ENCODE assay signal across 10 cellular contexts in the genomic region with DNA sequence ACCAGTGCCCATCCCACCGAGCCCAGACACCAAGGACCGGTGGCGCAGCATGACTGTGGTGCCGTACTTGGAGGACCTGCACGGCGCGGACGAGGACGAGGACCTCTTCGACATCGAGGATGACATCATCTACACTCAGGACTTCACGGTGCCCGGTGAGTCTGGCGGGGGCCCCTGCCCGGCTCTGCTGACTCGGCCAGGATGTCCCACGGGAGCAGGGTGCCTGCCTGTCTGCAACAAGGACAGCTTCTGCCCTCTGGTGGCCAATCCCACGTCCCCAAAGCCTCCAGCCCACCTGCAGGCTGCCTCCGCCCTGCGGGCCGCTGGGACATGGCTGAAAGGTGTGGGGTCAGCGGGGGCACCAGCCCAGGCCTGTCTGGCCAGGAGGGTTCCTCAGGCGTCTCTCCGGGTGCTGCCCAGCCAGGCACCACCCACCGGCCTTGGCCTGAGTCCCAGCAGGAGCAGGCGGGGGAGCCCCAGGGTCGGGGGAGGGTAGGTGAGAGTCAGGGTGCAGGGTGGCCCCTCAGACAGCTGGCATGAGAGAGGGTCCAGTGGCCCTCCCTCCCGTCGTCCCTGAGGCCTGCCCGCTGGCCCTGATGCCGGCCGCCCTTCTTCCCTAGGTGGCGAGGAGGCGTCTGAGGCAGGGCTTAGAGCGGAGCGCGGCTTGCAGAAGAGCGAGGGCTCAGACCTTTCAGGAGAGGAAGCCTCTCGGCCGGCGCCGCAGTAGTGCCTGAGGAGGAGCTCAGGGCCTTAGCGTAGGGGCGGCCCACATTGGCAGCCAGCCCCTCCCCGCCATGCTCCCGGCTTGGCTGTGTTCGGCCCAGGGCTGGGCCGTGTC. TPM values are rescaled to one million over a fixed set of nuclear protein-coding genes. Genes with fewer than 3 reads are reported as not detected.
DNase-seq lines count a peak whose midpoint lies in the region; ATAC-seq and TF ChIP-seq lines count a peak whose summit lies in the region.
"Had no signal": no experiment of that assay in that cellular context is flagged by ENCODE, and none has a peak within 500 bp of the region (broad histone marks: within the 10 kb centered on the region; RNA-seq: fewer than 3 reads in every experiment).

No MANE protein-coding gene starts in this region.

- TF ChIP-seq CTCF in GM13977 (IDR thresholded peaks at IDR 0.05; ENCODE audit: extremely low read depth, insufficient read depth, missing control alignments) = peak; percentile 58

- H3K4me3 ChIP-seq in MG63 = no peak overlapping the region
- H3K4me3 ChIP-seq: HAP-1 had no signal

- ATAC-seq in GM21576 (IDR thresholded peaks at IDR 0.05; ENCODE audit: unreplicated experiment) = no peak

- H3K36me3 ChIP-seq in MG63 = peaks cover 5% of the 10 kb centered on the region

- no peaks in the 10 kb centered on the region for H3K9me3 ChIP-seq in MG63
- H3K9me3 ChIP-seq: HAP-1 had no signal

- no peaks in the 10 kb centered on the region for H3K27me3 ChIP-seq in MG63

- DNase-seq in AG08396 (ENCODE audit: low spot score) (peak; percentile 69), GM13977 (ENCODE audit: low spot score) (peak; percentile 83), UCSD-AML1 (lab: John Stamatoyannopoulos, UW; ENCODE audit: unreplicated experiment) (peak; percentile 24), iris pigment epithelial cell (ENCODE audit: low read depth) (peak; percentile 44), MG63 (no peak), NCI-H2107 treated with DMSO at 0.1 percent for 48 hours (lab: John Stamatoyannopoulos, UW; ENCODE audit: unreplicated experiment) (no peak), NCI-H526 treated with DMSO at 0.1 percent for 48 hours (lab: John Stamatoyannopoulos, UW) (no peak)
- DNase-seq: activated T-cell treated with anti-CD3 and anti-CD28 coated beads, Interleukin-2, amount 50 U/mL, for 4 hours had no signal

- in situ Hi-C loops in GM13977 (cut with MboI; ENCODE audit: low pct_unique_long_range_greater_than_20kb, low sequenced_read_pairs, unreplicated experiment) = no loop called here

RNA-seq across cellular contexts. Expression of gene CBARP, which starts 14.6 kb away (rescaled TPM):
- 0.30 and 0.35 TPM in 2 replicates for total RNA-seq in MG63 (2014; rRNA removed; shearing (Covaris generic); ENCODE audit: low replicate concordance)

RNA-seq across cellular contexts. Expression of gene STK11, which starts 17.7 kb away (rescaled TPM):
- total RNA-seq in MG63 (2014; rRNA removed; shearing (Covaris generic); ENCODE audit: low replicate concordance) = 43.2 and 51.5 TPM in 2 replicates

RNA-seq across cellular contexts. Expression of gene ATP5F1D, which starts 18.3 kb away (rescaled TPM):
- 29.4 and 33.8 TPM in 2 replicates for total RNA-seq in MG63 (2014; rRNA removed; shearing (Covaris generic); ENCODE audit: low replicate concordance)

RNA-seq across cellular contexts. Expression of gene MIDN, which starts 25.1 kb away (rescaled TPM):
- total RNA-seq in MG63 (2014; rRNA removed; shearing (Covaris generic); ENCODE audit: low replicate concordance) = 4.6 and 5.7 TPM in 2 replicates

RNA-seq across cellular contexts. Expression of gene CIRBP, which starts 45.9 kb away (rescaled TPM):
- total RNA-seq in MG63 (2014; rRNA removed; shearing (Covaris generic); ENCODE audit: low replicate concordance) = 64.1 and 68.5 TPM in 2 replicates

Comparison
In these comparisons a context has a peak if more than half of its experiments do, and no peak if none do; other contexts are left out.
1. DNase-seq: peak in AG08396 (single experiment), GM13977 (single experiment), UCSD-AML1 (single experiment) and iris pigment epithelial cell (single experiment); none in MG63 (single experiment), NCI-H2107 treated with DMSO at 0.1 percent for 48 hours (single experiment) and NCI-H526 treated with DMSO at 0.1 percent for 48 hours (single experiment).